8 cellular contexts compared by ENCODE assay signal in genomic region chr3:134852893-134853351, GRCh38. TPM values are rescaled to one million over a fixed set of nuclear protein-coding genes. Genes with fewer than 3 reads are reported as not detected.
DNase-seq lines count a peak whose midpoint lies in the region; ATAC-seq and TF ChIP-seq lines count a peak whose summit lies in the region.

No MANE protein-coding gene starts in this region.

- peak; percentile 90 for ATAC-seq in GM19463 (IDR thresholded peaks at IDR 0.05; ENCODE audit: unreplicated experiment)
- ATAC-seq in HG03280 (IDR thresholded peaks at IDR 0.05; ENCODE audit: unreplicated experiment), result peak; percentile 96

- intact Hi-C loops in activated T-helper 1 cell treated with anti-CD3 and anti-CD28 coated beads, Interleukin-12 subunit alpha, Interleukin-12 subunit beta, Interleukin-2, Interleukin-4 antibody, amounts not matched to agents 30 ng/mL and 10 ng/mL and 1 ng/mL, durations not matched to agents 14 hours and 24 hours and 36 hours (cut with micrococcal nuclease), result no loop called here
- intact Hi-C loops in cardiac septum (cut with DNase I), result no loop called here

- H3K4me1 Mint-ChIP-seq in activated T-helper 1 cell treated with anti-CD3 and anti-CD28 coated beads, Interleukin-12 subunit alpha, Interleukin-12 subunit beta, Interleukin-2, Interleukin-4 antibody, amounts not matched to agents 30 ng/mL and 10 ng/mL and 1 ng/mL, durations not matched to agents 14 hours and 24 hours and 36 hours (ENCODE audit: low read depth), result peaks cover 16% of the 10 kb centered on the region

- H3K9me3 Mint-ChIP-seq in activated T-helper 1 cell treated with anti-CD3 and anti-CD28 coated beads, Interleukin-12 subunit alpha, Interleukin-12 subunit beta, Interleukin-2, Interleukin-4 antibody, amounts not matched to agents 30 ng/mL and 10 ng/mL and 1 ng/mL, durations not matched to agents 14 hours and 24 hours and 36 hours, result no peaks in the 10 kb centered on the region

- H3K27me3 Mint-ChIP-seq in activated T-helper 1 cell treated with anti-CD3 and anti-CD28 coated beads, Interleukin-12 subunit alpha, Interleukin-12 subunit beta, Interleukin-2, Interleukin-4 antibody, amounts not matched to agents 30 ng/mL and 10 ng/mL and 1 ng/mL, durations not matched to agents 14 hours and 24 hours and 36 hours (ENCODE audit: insufficient read depth), result peaks cover 7% of the 10 kb centered on the region

- DNase-seq in GM13976 (ENCODE audit: low spot score), result peak; percentile 69
- DNase-seq in activated T-helper 1 cell treated with anti-CD3 and anti-CD28 coated beads, Interleukin-12 subunit alpha, Interleukin-12 subunit beta, Interleukin-2, Interleukin-4 antibody, amounts not matched to agents 30 ng/mL and 10 ng/mL and 1 ng/mL, durations not matched to agents 14 hours and 24 hours and 36 hours (ENCODE audit: low spot score), result peak; percentile 15
- DNase-seq in NCI-H1694 treated with DMSO at 0.1 percent for 48 hours (lab: John Stamatoyannopoulos, UW), result no peak
- no peak for DNase-seq in NCI-H2107 treated with DMSO at 0.1 percent for 48 hours (lab: John Stamatoyannopoulos, UW; ENCODE audit: unreplicated experiment)
- DNase-seq in AG08395 (ENCODE audit: low spot score), result no peak
- no peak for DNase-seq in cardiac septum (ENCODE audit: low spot score)

- peak overlapping the region; percentile 61 for H3K4me3 Mint-ChIP-seq in activated T-helper 1 cell treated with anti-CD3 and anti-CD28 coated beads, Interleukin-12 subunit alpha, Interleukin-12 subunit beta, Interleukin-2, Interleukin-4 antibody, amounts not matched to agents 30 ng/mL and 10 ng/mL and 1 ng/mL, durations not matched to agents 14 hours and 24 hours and 36 hours

- TF ChIP-seq CTCF in GM13976 (IDR thresholded peaks at IDR 0.05; ENCODE audit: borderline replicate concordance, control extremely low read depth, extremely low read depth, insufficient read depth, missing control alignments), result peak; percentile 48

- peaks cover 2% of the 10 kb centered on the region for H3K36me3 Mint-ChIP-seq in activated T-helper 1 cell treated with anti-CD3 and anti-CD28 coated beads, Interleukin-12 subunit alpha, Interleukin-12 subunit beta, Interleukin-2, Interleukin-4 antibody, amounts not matched to agents 30 ng/mL and 10 ng/mL and 1 ng/mL, durations not matched to agents 14 hours and 24 hours and 36 hours (ENCODE audit: low read depth)

- peak overlapping the region; percentile 72 for H3K27ac Mint-ChIP-seq in activated T-helper 1 cell treated with anti-CD3 and anti-CD28 coated beads, Interleukin-12 subunit alpha, Interleukin-12 subunit beta, Interleukin-2, Interleukin-4 antibody, amounts not matched to agents 30 ng/mL and 10 ng/mL and 1 ng/mL, durations not matched to agents 14 hours and 24 hours and 36 hours

- in situ Hi-C loops in GM13976 (cut with MboI; ENCODE audit: low sequenced_read_pairs, unreplicated experiment), result no loop called here

RNA-seq across cellular contexts. Expression of gene EPHB1, which starts 57.9 kb away (rescaled TPM):
- 5.0 and 5.2 TPM in 2 replicates for total RNA-seq in activated T-helper 1 cell treated with anti-CD3 and anti-CD28 coated beads, Interleukin-12 subunit alpha, Interleukin-12 subunit beta, Interleukin-2, Interleukin-4 antibody, amounts not matched to agents 30 ng/mL and 10 ng/mL and 1 ng/mL, durations not matched to agents 14 hours and 24 hours and 36 hours
- total RNA-seq in cardiac septum, result 1.1 TPM

Comparison
In these comparisons a context has a peak if more than half of its experiments do, and no peak if none do; other contexts are left out.
1. DNase-seq: peak in GM13976 (single experiment) and activated T-helper 1 cell treated with anti-CD3 and anti-CD28 coated beads, Interleukin-12 subunit alpha, Interleukin-12 subunit beta, Interleukin-2, Interleukin-4 antibody, amounts not matched to agents 30 ng/mL and 10 ng/mL and 1 ng/mL, durations not matched to agents 14 hours and 24 hours and 36 hours (single experiment); none in NCI-H1694 treated with DMSO at 0.1 percent for 48 hours (single experiment), NCI-H2107 treated with DMSO at 0.1 percent for 48 hours (single experiment), AG08395 (single experiment) and cardiac septum (single experiment).